Comparison of ENCODE assay signal across 29 cellular contexts in genomic region chr2:44531289-44531688, GRCh38.
"Had no signal": no experiment of that assay in that cellular context is flagged by ENCODE, and none has a peak within 500 bp of the region (broad histone marks: within the 10 kb centered on the region; RNA-seq: fewer than 3 reads in every experiment).

No MANE protein-coding gene starts in this region.

- H3K4me3 ChIP-seq: ascending aorta, coronary artery, dorsolateral prefrontal cortex, gastrocnemius medialis had no signal

- H3K27me3 Mint-ChIP-seq: activated CD4-positive, alpha-beta memory T cell treated with anti-CD3 and anti-CD28 coated beads, Interleukin-2, amount 10 ng/mL, durations not matched to agents 7 days and 5 days; activated CD4-positive, alpha-beta T cell treated with anti-CD3 and anti-CD28 coated beads, Interleukin-2, amount 10 ng/mL, durations not matched to agents 7 days and 5 days; activated naive CD4-positive, alpha-beta T cell treated with anti-CD3 and anti-CD28 coated beads, Interleukin-2, amount 10 ng/mL, durations not matched to agents 7 days and 5 days; activated naive CD8-positive, alpha-beta T cell treated with anti-CD3 and anti-CD28 coated beads, Interleukin-2, amount 10 ng/mL, durations not matched to agents 7 days and 5 days; activated T-cell treated with anti-CD3 and anti-CD28 coated beads, Interleukin-2, amount 50 U/mL, for 24 hours; brain; central memory CD8-positive, alpha-beta T cell had no signal

- H3K9me3 ChIP-seq: ascending aorta, gastrocnemius medialis had no signal

- H3K9me3 Mint-ChIP-seq: activated CD4-positive, alpha-beta memory T cell treated with anti-CD3 and anti-CD28 coated beads, Interleukin-2, amount 10 ng/mL, durations not matched to agents 7 days and 5 days; activated T-cell treated with anti-CD3 and anti-CD28 coated beads, Interleukin-2, amount 50 U/mL, for 24 hours; activated T-cell treated with anti-CD3 and anti-CD28 coated beads, Interleukin-2, amount 50 U/mL, for 72 hours; central memory CD8-positive, alpha-beta T cell; endodermal cell; WTC11 had no signal

- ATAC-seq: activated naive CD4-positive, alpha-beta T cell treated with anti-CD3 and anti-CD28 coated beads, Interleukin-2, amount 50 U/mL, for 72 hours; activated T-cell treated with anti-CD3 and anti-CD28 coated beads, Interleukin-2, amount 50 U/mL, for 72 hours; esophagus mucosa; gastrocnemius medialis; WTC11 had no signal

- DNase-seq: activated CD4-positive, alpha-beta memory T cell treated with anti-CD3 and anti-CD28 coated beads, Interleukin-2, amount 10 ng/mL, durations not matched to agents 7 days and 5 days; activated CD4-positive, alpha-beta T cell treated with anti-CD3 and anti-CD28 coated beads for 1 hour; activated CD4-positive, alpha-beta T cell treated with anti-CD3 and anti-CD28 coated beads for 4 hours; activated CD4-positive, alpha-beta T cell treated with anti-CD3 and anti-CD28 coated beads, Interleukin-2, amount 10 ng/mL, durations not matched to agents 7 days and 5 days; activated CD4-positive, alpha-beta T cell treated with anti-CD3 and anti-CD28 coated beads, Interleukin-2, amount 50 U/mL, for 4 hours; activated CD8-positive, alpha-beta memory T cell treated with anti-CD3 and anti-CD28 coated beads, Interleukin-2, amount 50 U/mL, for 48 hours; activated gamma-delta T cell; activated naive CD4-positive, alpha-beta T cell; activated naive CD4-positive, alpha-beta T cell treated with anti-CD3 and anti-CD28 coated beads, Interleukin-2, amount 10 ng/mL, durations not matched to agents 7 days and 5 days; activated naive CD8-positive, alpha-beta T cell treated with anti-CD3 and anti-CD28 coated beads, Interleukin-2, amount 10 ng/mL, durations not matched to agents 7 days and 5 days; activated T-cell treated with anti-CD3 and anti-CD28 coated beads for 4 hours; activated T-cell treated with anti-CD3 and anti-CD28 coated beads, Interleukin-2, amount 50 U/mL, for 24 hours; activated T-cell treated with anti-CD3 and anti-CD28 coated beads, Interleukin-2, amount 50 U/mL, for 72 hours; dorsolateral prefrontal cortex; effector memory CD4-positive, alpha-beta T cell; endodermal cell; foreskin fibroblast; gastrocnemius medialis; T-helper 2 cell had no signal

- H3K4me1 ChIP-seq: ascending aorta, gastrocnemius medialis had no signal

- H3K4me1 Mint-ChIP-seq: activated CD4-positive, alpha-beta memory T cell treated with anti-CD3 and anti-CD28 coated beads, Interleukin-2, amount 10 ng/mL, durations not matched to agents 7 days and 5 days; activated CD4-positive, alpha-beta T cell treated with anti-CD3 and anti-CD28 coated beads, Interleukin-2, amount 10 ng/mL, durations not matched to agents 7 days and 5 days; activated naive CD4-positive, alpha-beta T cell treated with anti-CD3 and anti-CD28 coated beads, Interleukin-2, amount 10 ng/mL, durations not matched to agents 7 days and 5 days; activated naive CD8-positive, alpha-beta T cell treated with anti-CD3 and anti-CD28 coated beads, Interleukin-2, amount 10 ng/mL, durations not matched to agents 7 days and 5 days; central memory CD8-positive, alpha-beta T cell had no signal

- H3K4me3 Mint-ChIP-seq: activated CD4-positive, alpha-beta memory T cell treated with anti-CD3 and anti-CD28 coated beads, Interleukin-2, amount 10 ng/mL, durations not matched to agents 7 days and 5 days; activated CD4-positive, alpha-beta T cell treated with anti-CD3 and anti-CD28 coated beads, Interleukin-2, amount 10 ng/mL, durations not matched to agents 7 days and 5 days; activated naive CD4-positive, alpha-beta T cell treated with anti-CD3 and anti-CD28 coated beads, Interleukin-2, amount 10 ng/mL, durations not matched to agents 7 days and 5 days; activated naive CD8-positive, alpha-beta T cell treated with anti-CD3 and anti-CD28 coated beads, Interleukin-2, amount 10 ng/mL, durations not matched to agents 7 days and 5 days; activated T-cell treated with anti-CD3 and anti-CD28 coated beads, Interleukin-2, amount 50 U/mL, for 24 hours; activated T-cell treated with anti-CD3 and anti-CD28 coated beads, Interleukin-2, amount 50 U/mL, for 72 hours; brain; central memory CD8-positive, alpha-beta T cell; dendritic cell treated with granulocyte-macrophage colony-stimulating factor and Interleukin-4, amounts not matched to agents 40 ng/mL and 50 ng/mL, for 4 days; endodermal cell; WTC11 had no signal

- H3K36me3 Mint-ChIP-seq: WTC11 had no signal

- H3K27ac Mint-ChIP-seq: activated CD4-positive, alpha-beta memory T cell treated with anti-CD3 and anti-CD28 coated beads, Interleukin-2, amount 10 ng/mL, durations not matched to agents 7 days and 5 days; activated CD4-positive, alpha-beta T cell treated with anti-CD3 and anti-CD28 coated beads, Interleukin-2, amount 10 ng/mL, durations not matched to agents 7 days and 5 days; activated naive CD4-positive, alpha-beta T cell treated with anti-CD3 and anti-CD28 coated beads, Interleukin-2, amount 10 ng/mL, durations not matched to agents 7 days and 5 days; activated naive CD4-positive, alpha-beta T cell treated with anti-CD3 and anti-CD28 coated beads, Interleukin-2, amount 50 U/mL, for 72 hours; activated naive CD8-positive, alpha-beta T cell treated with anti-CD3 and anti-CD28 coated beads, Interleukin-2, amount 10 ng/mL, durations not matched to agents 7 days and 5 days; activated T-cell treated with anti-CD3 and anti-CD28 coated beads, Interleukin-2, amount 50 U/mL, for 24 hours; activated T-cell treated with anti-CD3 and anti-CD28 coated beads, Interleukin-2, amount 50 U/mL, for 72 hours; brain; dendritic cell treated with granulocyte-macrophage colony-stimulating factor and Interleukin-4, amounts not matched to agents 40 ng/mL and 50 ng/mL, for 4 days; endodermal cell; WTC11 had no signal

- H3K27me3 ChIP-seq: ascending aorta, dorsolateral prefrontal cortex, gastrocnemius medialis had no signal

- H3K27ac ChIP-seq: ascending aorta, coronary artery, dorsolateral prefrontal cortex, gastrocnemius medialis, VCaP had no signal

- H3K36me3 ChIP-seq: ascending aorta, gastrocnemius medialis had no signal

- FAIRE-seq: bronchial epithelial cell had no signal
